In genomic region chr4:82786004-82786400, GRCh38 we compare ENCODE assay signal across 1 cellular context.
TF ChIP-seq lines count a peak whose summit lies in the region.

No MANE protein-coding gene starts in this region.

TF ChIP-seq in GM23338, 12 proteins besides CTCF, POLR2A, EP300 and RAD21 (continued from another document):
- TF ChIP-seq ZNF462 (CRISPR knock-in tag; IDR thresholded peaks at IDR 0.05) (no peak), EZH2phosphoT487 (IDR thresholded peaks at IDR 0.05; ENCODE audit: unreplicated experiment) (no peak), CREB1 (CRISPR knock-in tag; IDR thresholded peaks at IDR 0.05; ENCODE audit: low read depth) (no peak), STAT1 (IDR thresholded peaks at IDR 0.05; ENCODE audit: unreplicated experiment) (no peak), EZH2 (IDR thresholded peaks at IDR 0.05; ENCODE audit: low read depth, unreplicated experiment) (no peak), NANOG (IDR thresholded peaks at IDR 0.05; ENCODE audit: borderline replicate concordance) (0 out of 2 replicates have a peak, but pooled peaks have one; percentile 28), REST (IDR thresholded peaks at IDR 0.05; ENCODE audit: unreplicated experiment) (no peak), POLR2AphosphoS5 (IDR thresholded peaks at IDR 0.05; ENCODE audit: low read depth) (peak; percentile 66), JUNB (IDR thresholded peaks at IDR 0.05; ENCODE audit: unreplicated experiment) (no peak)
